8 cellular contexts compared by ENCODE assay signal in the genomic region with DNA sequence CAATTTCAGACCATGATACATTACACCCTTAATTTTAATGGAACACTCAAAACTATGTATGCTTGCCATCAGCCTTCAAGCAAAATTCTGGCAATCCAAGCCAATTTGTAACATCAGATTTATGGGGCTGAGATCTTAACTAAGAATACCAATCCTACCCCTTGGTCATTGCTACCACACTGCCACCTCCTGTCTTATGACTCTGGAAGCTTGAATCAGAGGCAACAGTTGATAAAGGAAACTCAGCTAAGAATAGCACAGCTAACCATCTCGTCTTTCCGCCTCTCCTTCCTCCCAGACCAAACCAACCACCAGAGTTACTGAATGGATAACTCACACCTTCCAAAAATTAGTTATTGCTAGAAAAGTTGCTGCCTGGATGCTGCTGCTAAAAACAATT. TPM values are rescaled to one million over a fixed set of nuclear protein-coding genes. Genes with fewer than 3 reads are reported as not detected.
A peak's percentile ranks its signal among the peaks of the same experiment; 100 is the strongest.
DNase-seq lines count a peak whose midpoint lies in the region; ATAC-seq and TF ChIP-seq lines count a peak whose summit lies in the region.

No MANE protein-coding gene starts in this region.

- peaks cover 100% of the 10 kb centered on the region for H3K79me2 ChIP-seq in SU-DHL-6 (ENCODE audit: insufficient read depth, low read length)

- H3K36me3 ChIP-seq in SU-DHL-6 (ENCODE audit: low read length) (peaks cover 27% of the 10 kb centered on the region), heart left ventricle (no peaks in the 10 kb centered on the region), tibial nerve (no peaks in the 10 kb centered on the region)

- 1 to 16% (median 6%) methylated on average over 2 of the region's 2 CpGs for WGBS in heart left ventricle, 4 donors
- WGBS in tibial nerve, 2 donors = 22 to 36% methylated on average over 2 of the region's 2 CpGs

- intact Hi-C loops in Right ventricle myocardium inferior (cut with DNase I) (loop anchor here (5.0 kb wide), 1 partner anchor 186 kb away; no protein-coding TSS in a partner anchor), cardiac septum (cut with DNase I) (loop anchor here (5.0 kb wide), 1 partner anchor 186 kb away; no protein-coding TSS in a partner anchor), heart left ventricle (cut with DNase I) (loop anchor here (2.0 to 5.0 kb wide), 3 partner anchors 186 to 191 kb away; no protein-coding TSS in a partner anchor)

- peaks cover 43% of the 10 kb centered on the region; the same call in 1 of the 2 replicates for H4K20me1 ChIP-seq in SU-DHL-6 (ENCODE audit: low read depth, low read length)

- no peak for TF ChIP-seq EP300 in tibial nerve (IDR thresholded peaks at IDR 0.05)

- ATAC-seq in Right ventricle myocardium inferior = peak; percentile 64
- ATAC-seq in heart left ventricle = peak in 3 of 4 donors; percentile 78 to 81 (median 80)
- no peak for ATAC-seq in HG03521 (IDR thresholded peaks at IDR 0.05; ENCODE audit: unreplicated experiment)

- H3K9me2 ChIP-seq in SU-DHL-6 (replicated peaks; ENCODE audit: insufficient read depth, low read length) = no peaks in the 10 kb centered on the region

- H3K9ac ChIP-seq in SU-DHL-6 (ENCODE audit: low read length) = peak overlapping the region; percentile 31; the same call in 1 of the 2 replicates

- no peak for TF ChIP-seq CTCF in SU-DHL-6 (IDR thresholded peaks at IDR 0.05; ENCODE audit: insufficient read depth, low read length, poor library complexity, severe bottlenecking)
- peak in 7 of 12 donors; percentile 24 to 49 (median 34) for TF ChIP-seq CTCF in heart left ventricle (IDR thresholded peaks at IDR 0.05)
- peak in 3 of 5 experiments; percentile 12 to 41 (median 38) for TF ChIP-seq CTCF in tibial nerve (IDR thresholded peaks at IDR 0.05)

- peak overlapping the region; percentile 100 for H3K4me2 ChIP-seq in SU-DHL-6 (ENCODE audit: low read depth, low read length, poor library complexity, severe bottlenecking)

- H3K4me1 ChIP-seq in heart left ventricle = peaks cover 0 to 10% (median 5%) of the 10 kb centered on the region in 12 donors
- peaks cover 0 to 7% (median 2%) of the 10 kb centered on the region in 4 donors for H3K4me1 ChIP-seq in tibial nerve

- H3K27ac ChIP-seq in SU-DHL-6 (ENCODE audit: low read depth, low read length) (peak overlapping the region; percentile 48; the same call in 1 of the 2 replicates), heart left ventricle (no peak overlapping the region), tibial nerve (no peak overlapping the region)

- TF ChIP-seq POLR2A in heart left ventricle (IDR thresholded peaks at IDR 0.05) (no peak), tibial nerve (IDR thresholded peaks at IDR 0.05) (no peak)

- H2AFZ ChIP-seq in SU-DHL-6 (ENCODE audit: low read depth, low read length, severe bottlenecking) = no peak overlapping the region

- H3F3A ChIP-seq in SU-DHL-6 (ENCODE audit: insufficient read depth) = peaks cover 24% of the 10 kb centered on the region

- H3K27me3 ChIP-seq in SU-DHL-6 (ENCODE audit: low read length) = no peaks in the 10 kb centered on the region
- peaks cover 18 to 97% (median 56%) of the 10 kb centered on the region in 9 donors for H3K27me3 ChIP-seq in heart left ventricle
- H3K27me3 ChIP-seq in tibial nerve = peaks cover 0 to 73% of the 10 kb centered on the region in 2 donors

- H3K4me3 ChIP-seq in SU-DHL-6 (ENCODE audit: insufficient read depth, low read length, poor library complexity, severe bottlenecking) (no peak overlapping the region), heart left ventricle (no peak overlapping the region), tibial nerve (no peak overlapping the region)

- DNase-seq in Right ventricle myocardium inferior (ENCODE audit: missing footprints) (no peak), cardiac septum (ENCODE audit: low spot score) (no peak), heart left ventricle (no peak), tibial nerve (ENCODE audit: low spot score in 2 of 2) (peak in 1 of 2 donors; percentile 31), NAMALWA (ENCODE audit: low spot score) (no peak), NCI-H1105 (lab: John Stamatoyannopoulos, UW) (no peak)

- H3K9me3 ChIP-seq in SU-DHL-6 (ENCODE audit: insufficient read depth, low read length) (no peaks in the 10 kb centered on the region), heart left ventricle (no peaks in the 10 kb centered on the region), tibial nerve (no peaks in the 10 kb centered on the region)

RNA-seq across cellular contexts. Expression of a gene that starts 7.4 kb away (rescaled TPM):
- not detected for total RNA-seq in Right ventricle myocardium inferior
- total RNA-seq in cardiac septum = 0.16 TPM
- total RNA-seq in heart left ventricle = 1 to 10 TPM in 2 of 9 donors, under 1 TPM in 3, not detected in 4; 0.27 to 2.2 (median 0.69) TPM
- polyA plus RNA-seq in heart left ventricle = under 1 TPM in 1 of 2 donors, not detected in 1; 0.30 TPM
- total RNA-seq in tibial nerve = under 1 TPM in 3 of 4 donors, not detected in 1; 0.21 to 0.90 (median 0.59) TPM
